ENCODE assay signal across 13 cellular contexts in the genomic region with DNA sequence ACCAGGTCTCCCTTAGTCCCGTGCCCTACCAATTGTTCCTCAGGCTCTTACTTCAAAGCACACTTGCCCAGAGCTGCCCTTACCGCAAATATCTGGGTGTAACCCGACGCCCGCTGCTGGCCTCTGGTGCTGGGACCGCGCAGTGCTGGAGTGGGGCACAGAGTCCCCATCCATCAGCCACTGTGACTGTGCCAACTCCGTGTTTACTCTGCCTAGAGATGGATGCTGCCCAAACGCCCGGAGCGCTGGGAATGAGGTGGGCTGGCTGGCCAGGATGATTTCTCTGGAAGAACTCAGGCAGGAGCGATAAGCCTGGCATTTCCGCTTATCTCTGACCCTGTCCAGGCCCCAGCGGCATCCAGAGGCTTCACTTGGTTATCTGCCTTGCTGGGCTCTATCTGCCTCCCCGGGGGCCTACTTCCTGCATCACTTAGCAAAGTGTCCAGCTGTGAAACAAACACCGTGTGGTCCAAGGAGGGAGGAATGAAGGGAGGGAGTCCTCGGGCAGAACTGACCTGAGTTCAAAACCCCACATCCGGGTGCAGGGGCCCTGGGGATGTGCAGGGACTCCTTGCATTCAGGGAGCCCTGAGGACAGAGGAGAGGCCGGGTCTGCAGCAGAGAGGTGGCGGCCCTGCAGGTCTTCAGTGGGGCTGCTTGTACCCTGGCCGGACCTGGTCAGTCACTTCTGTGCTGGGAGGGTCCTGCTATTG. TPM values are rescaled to one million over a fixed set of nuclear protein-coding genes. Genes with fewer than 3 reads are reported as not detected.
DNase-seq lines count a peak whose midpoint lies in the region; ATAC-seq and TF ChIP-seq lines count a peak whose summit lies in the region.
"Had no signal": no experiment of that assay in that cellular context is flagged by ENCODE, and none has a peak within 500 bp of the region (broad histone marks: within the 10 kb centered on the region; RNA-seq: fewer than 3 reads in every experiment).

No MANE protein-coding gene starts in this region.

- no peak overlapping the region for H3K4me2 ChIP-seq in GM23338

- no peaks in the 10 kb centered on the region for H3K79me2 ChIP-seq in GM23338 (replicated peaks; ENCODE audit: insufficient read depth)

- H3K4me3 ChIP-seq in GM23338, result no peak overlapping the region
- peak overlapping the region; percentile 47 for H3K4me3 ChIP-seq in psoas muscle
- H3K4me3 ChIP-seq: skin epidermis had no signal

- H3K4me1 Mint-ChIP-seq in GM23338, result peaks cover 17% of the 10 kb centered on the region
- H3K4me1 Mint-ChIP-seq in glutamatergic neuron (ENCODE audit: low read depth, unreplicated experiment), result peaks cover 6% of the 10 kb centered on the region
- H3K4me1 Mint-ChIP-seq in activated CD4-positive, alpha-beta T cell treated with anti-CD3 and anti-CD28 coated beads for 36 hours, result peaks cover 5% of the 10 kb centered on the region

- H3K4me3 Mint-ChIP-seq in GM23338 (no peak overlapping the region), glutamatergic neuron (ENCODE audit: unreplicated experiment) (no peak overlapping the region)
- H3K4me3 Mint-ChIP-seq in activated CD4-positive, alpha-beta T cell treated with anti-CD3 and anti-CD28 coated beads for 36 hours, result no peak overlapping the region
- H3K4me3 Mint-ChIP-seq: activated T-cell treated with anti-CD3 and anti-CD28 coated beads, Interleukin-2, amount 50 U/mL, for 24 hours; memory B cell had no signal

- H3K36me3 ChIP-seq in GM23338 (ENCODE audit: insufficient read depth) (no peaks in the 10 kb centered on the region), psoas muscle (ENCODE audit: insufficient read depth in 1 of 2, low read depth in 1 of 2) (no peaks in the 10 kb centered on the region)

- no peaks in the 10 kb centered on the region for H3F3A ChIP-seq in GM23338 (replicated peaks; ENCODE audit: low read depth)

- H3K27ac ChIP-seq in GM23338 (ENCODE audit: low read depth), result no peak overlapping the region
- H3K27ac ChIP-seq in psoas muscle, result peak overlapping the region; percentile 83
- H3K27ac ChIP-seq: skin epidermis had no signal

- peak overlapping the region; percentile 80 for H2AFZ ChIP-seq in GM23338

- peak; percentile 72 for ATAC-seq in GM23338
- ATAC-seq in psoas muscle, result peak; percentile 92 to 93 (median 92)
- no peak for ATAC-seq in GM21825 (IDR thresholded peaks at IDR 0.05; ENCODE audit: unreplicated experiment)
- ATAC-seq in left colon, result no peak
- no peak for ATAC-seq in activated CD4-positive, alpha-beta T cell treated with anti-CD3 and anti-CD28 coated beads for 36 hours

- no peak for TF ChIP-seq CTCF in GM23338 (conservative IDR thresholded peaks at IDR 0.05; ENCODE audit: low read depth in 2 of 2)
- TF ChIP-seq CTCF in glutamatergic neuron (IDR thresholded peaks at IDR 0.05; ENCODE audit: partially characterized antibody, unreplicated experiment), result no peak
- TF ChIP-seq CTCF in psoas muscle (IDR thresholded peaks at IDR 0.05), result no peak

- CTCF ChIA-PET in activated CD4-positive, alpha-beta T cell treated with anti-CD3 and anti-CD28 coated beads for 36 hours (lab: Charles Lee), result interaction anchor here (0.6 to 0.8 kb wide), 2 partner anchors 112 to 161 kb away, joined by 3 to 4 read pairs; no protein-coding TSS in a partner anchor

- DNase-seq in GM23338 (ENCODE audit: low spot score), result peak; percentile 26
- DNase-seq in NCI-H510A (lab: John Stamatoyannopoulos, UW), result peak; percentile 77
- peak; percentile 39 for DNase-seq in glutamatergic neuron
- DNase-seq in psoas muscle, result peak; percentile 77 to 91
- no peak for DNase-seq in left colon
- no peak for DNase-seq in DMS114 treated with DMSO at 0.1 percent for 48 hours (lab: John Stamatoyannopoulos, UW; ENCODE audit: unreplicated experiment)
- no peak for DNase-seq in activated CD4-positive, alpha-beta T cell treated with anti-CD3 and anti-CD28 coated beads for 36 hours
- DNase-seq: activated T-cell treated with anti-CD3 and anti-CD28 coated beads, Interleukin-2, amount 50 U/mL, for 24 hours; cerebellar nuclear complex; NK-92 treated with Interleukin-12 subunit alpha and Interleukin-12 subunit beta, amount 100 ng/mL, for 24 hours had no signal

- H3K4me1 ChIP-seq in GM23338 (ENCODE audit: insufficient read depth) (peaks cover 4% of the 10 kb centered on the region; the same call in 1 of the 2 replicates), psoas muscle (peaks cover 19% of the 10 kb centered on the region)

- H4K20me1 ChIP-seq in GM23338 (replicated peaks; ENCODE audit: insufficient read depth), result no peaks in the 10 kb centered on the region

- H3K36me3 Mint-ChIP-seq in GM23338 (ENCODE audit: low read depth) (no peaks in the 10 kb centered on the region), glutamatergic neuron (ENCODE audit: unreplicated experiment) (no peaks in the 10 kb centered on the region)
- H3K36me3 Mint-ChIP-seq in activated CD4-positive, alpha-beta T cell treated with anti-CD3 and anti-CD28 coated beads for 36 hours (ENCODE audit: low read depth), result no peaks in the 10 kb centered on the region
- H3K36me3 Mint-ChIP-seq: memory B cell had no signal

- H3K9me3 Mint-ChIP-seq in GM23338 (no peaks in the 10 kb centered on the region; the same call in 2 of the 3 replicates), glutamatergic neuron (ENCODE audit: unreplicated experiment) (peaks cover 6% of the 10 kb centered on the region)
- no peaks in the 10 kb centered on the region for H3K9me3 Mint-ChIP-seq in activated CD4-positive, alpha-beta T cell treated with anti-CD3 and anti-CD28 coated beads for 36 hours (ENCODE audit: low read depth)
- H3K9me3 Mint-ChIP-seq: activated T-cell treated with anti-CD3 and anti-CD28 coated beads, Interleukin-2, amount 50 U/mL, for 24 hours; memory B cell had no signal

- H3K9me2 ChIP-seq in GM23338 (ENCODE audit: insufficient read depth), result no peaks in the 10 kb centered on the region

- H3K27me3 ChIP-seq in GM23338 (ENCODE audit: insufficient read depth), result no peaks in the 10 kb centered on the region
- no peaks in the 10 kb centered on the region for H3K27me3 ChIP-seq in psoas muscle (ENCODE audit: insufficient read depth in 3 of 3, low read length in 2 of 3)

- no peak overlapping the region for H3K27ac Mint-ChIP-seq in GM23338
- no peak overlapping the region for H3K27ac Mint-ChIP-seq in glutamatergic neuron (ENCODE audit: unreplicated experiment)
- H3K27ac Mint-ChIP-seq in activated CD4-positive, alpha-beta T cell treated with anti-CD3 and anti-CD28 coated beads for 36 hours, result no peak overlapping the region
- H3K27ac Mint-ChIP-seq: activated T-cell treated with anti-CD3 and anti-CD28 coated beads, Interleukin-2, amount 50 U/mL, for 24 hours; memory B cell had no signal

- POLR2A ChIA-PET in activated CD4-positive, alpha-beta T cell treated with anti-CD3 and anti-CD28 coated beads for 36 hours (lab: Charles Lee), result no interaction called here

- intact Hi-C loops in psoas muscle (cut with DNase I), result loop anchor here in 1 of 2 donors (5.0 kb wide), 1 partner anchor 45 kb away; no protein-coding TSS in a partner anchor
- intact Hi-C loops in left colon (cut with DNase I, micrococcal nuclease), result no loop called here
- intact Hi-C loops in activated CD4-positive, alpha-beta T cell treated with anti-CD3 and anti-CD28 coated beads for 36 hours (cut with DNase I, micrococcal nuclease), result no loop called here

- peaks cover 12% of the 10 kb centered on the region for H3K27me3 Mint-ChIP-seq in GM23338 (ENCODE audit: insufficient read depth, low read depth, poor library complexity)
- H3K27me3 Mint-ChIP-seq in glutamatergic neuron (ENCODE audit: unreplicated experiment), result peaks cover 2% of the 10 kb centered on the region
- H3K27me3 Mint-ChIP-seq in activated CD4-positive, alpha-beta T cell treated with anti-CD3 and anti-CD28 coated beads for 36 hours, result peaks cover 3% of the 10 kb centered on the region
- H3K27me3 Mint-ChIP-seq: activated T-cell treated with anti-CD3 and anti-CD28 coated beads, Interleukin-2, amount 50 U/mL, for 24 hours; memory B cell had no signal

- no peaks in the 10 kb centered on the region for H3K9me3 ChIP-seq in psoas muscle

- 21 to 28% (median 22%) methylated on average over 21 of the region's 21 CpGs for WGBS in psoas muscle, 3 donors

TF ChIP-seq in GM23338, 12 proteins besides CTCF, POLR2A, EP300 and RAD21 (continues in another document):
- TF ChIP-seq ZNF331 (CRISPR knock-in tag; IDR thresholded peaks at IDR 0.05; ENCODE audit: low read depth) (no peak), ZNF114 (CRISPR knock-in tag; IDR thresholded peaks at IDR 0.05) (no peak), STAT1 (IDR thresholded peaks at IDR 0.05; ENCODE audit: unreplicated experiment) (no peak), EZH2phosphoT487 (IDR thresholded peaks at IDR 0.05; ENCODE audit: unreplicated experiment) (no peak), EZH2 (IDR thresholded peaks at IDR 0.05; ENCODE audit: low read depth, unreplicated experiment) (no peak)

RNA-seq across cellular contexts. Expression of a gene that starts 9.4 kb away (rescaled TPM):
- total RNA-seq in GM23338 (2014; rRNA removed; shearing (Covaris generic)), result 0.35 and 0.63 TPM in 2 replicates
- polyA plus RNA-seq in GM23338 (2016; fragmentation: Nextera tagmentation; extraction: Ambion mirVana) (0.14 and 0.18 TPM in 2 replicates), psoas muscle (1 to 10 TPM; 1.4 to 6.8 (median 5.4) TPM)
- total RNA-seq in glutamatergic neuron (ENCODE audit: unreplicated experiment) (0.49 TPM), psoas muscle (10 to 100 TPM; 13.2 to 41.1 (median 36.6) TPM), left colon (under 1 TPM in 1 of 2 donors, not detected in 1; 0.11 TPM)
- total RNA-seq in activated CD4-positive, alpha-beta T cell treated with anti-CD3 and anti-CD28 coated beads for 36 hours, result under 1 TPM; 0.05 to 0.27 TPM

Comparison
In these comparisons a context has a peak if more than half of its experiments do, and no peak if none do; other contexts are left out.
1. ATAC-seq: peak in GM23338 (single experiment) and psoas muscle (4 of 4); none in GM21825 (single experiment), left colon (single experiment) and activated CD4-positive, alpha-beta T cell treated with anti-CD3 and anti-CD28 coated beads for 36 hours (single experiment).
2. DNase-seq: peak in GM23338 (single experiment), NCI-H510A (single experiment), glutamatergic neuron (single experiment) and psoas muscle (2 of 2); none in left colon (0 of 2), DMS114 treated with DMSO at 0.1 percent for 48 hours (single experiment) and activated CD4-positive, alpha-beta T cell treated with anti-CD3 and anti-CD28 coated beads for 36 hours (single experiment).